Comparison of ENCODE assay signal across 29 cellular contexts in genomic region chr2:109117780-109118179, GRCh38. TPM values are rescaled to one million over a fixed set of nuclear protein-coding genes. Genes with fewer than 3 reads are reported as not detected.
"Had no signal": no experiment of that assay in that cellular context is flagged by ENCODE, and none has a peak within 500 bp of the region (broad histone marks: within the 10 kb centered on the region; RNA-seq: fewer than 3 reads in every experiment).

No MANE protein-coding gene starts in this region.

- H3K27me3 Mint-ChIP-seq: activated CD8-positive, alpha-beta T cell treated with anti-CD3 and anti-CD28 coated beads for 36 hours had no signal

- H3K36me3 ChIP-seq: adrenal gland had no signal

- H3K27ac ChIP-seq: adrenal gland, SK-N-MC, VCaP had no signal

- DNase-seq: activated CD4-positive, alpha-beta T cell treated with anti-CD3 and anti-CD28 coated beads, Interleukin-2, amount 50 U/mL, for 1 hour; activated CD4-positive, CD25-positive, alpha-beta regulatory T cell; activated CD8-positive, alpha-beta T cell treated with anti-CD3 and anti-CD28 coated beads for 36 hours; activated gamma-delta T cell; activated naive CD4-positive, alpha-beta T cell treated with anti-CD3 and anti-CD28 coated beads for 36 hours; activated naive CD8-positive, alpha-beta T cell treated with anti-CD3 and anti-CD28 coated beads, Interleukin-2, amount 10 ng/mL, durations not matched to agents 7 days and 5 days; activated T-cell treated with anti-CD3 and anti-CD28 coated beads for 4 hours; anterior cingulate cortex; caudate nucleus; Karpas-422; NCI-H1092; NCI-H1417; NCI-H1930; NCI-H2171; NCI-H2227 treated with DMSO at 0.1 percent for 48 hours; NCI-H446 treated with DMSO at 0.1 percent for 48 hours; NCI-H524 treated with DMSO at 0.1 percent for 48 hours; NCI-H82; SIG-M5; T-helper 2 cell; T1000 had no signal

- H3K9me3 Mint-ChIP-seq: activated T-helper 17 cell treated with anti-CD3 and anti-CD28 coated beads, Interleukin-2, amount 50 U/mL, for 72 hours; T-cell had no signal

- H3K27ac Mint-ChIP-seq: activated CD8-positive, alpha-beta T cell treated with anti-CD3 and anti-CD28 coated beads for 36 hours; activated naive CD4-positive, alpha-beta T cell treated with anti-CD3 and anti-CD28 coated beads for 36 hours; activated naive CD8-positive, alpha-beta T cell treated with anti-CD3 and anti-CD28 coated beads, Interleukin-2, amount 10 ng/mL, durations not matched to agents 7 days and 5 days; activated T-helper 17 cell treated with anti-CD3 and anti-CD28 coated beads, Interleukin-2, amount 50 U/mL, for 72 hours had no signal

- H3K4me3 ChIP-seq: adrenal gland, K562, SK-N-MC had no signal

- ATAC-seq: activated CD8-positive, alpha-beta T cell treated with anti-CD3 and anti-CD28 coated beads for 36 hours; activated T-helper 17 cell treated with anti-CD3 and anti-CD28 coated beads, Interleukin-2, amount 50 U/mL, for 72 hours; K562; T-cell had no signal

- H3K27me3 ChIP-seq: adrenal gland had no signal

- H3K4me3 Mint-ChIP-seq: activated CD8-positive, alpha-beta T cell treated with anti-CD3 and anti-CD28 coated beads for 36 hours; activated naive CD4-positive, alpha-beta T cell treated with anti-CD3 and anti-CD28 coated beads for 36 hours; activated naive CD8-positive, alpha-beta T cell treated with anti-CD3 and anti-CD28 coated beads, Interleukin-2, amount 10 ng/mL, durations not matched to agents 7 days and 5 days; activated T-helper 17 cell treated with anti-CD3 and anti-CD28 coated beads, Interleukin-2, amount 50 U/mL, for 72 hours had no signal

- FAIRE-seq: K562, TTC549 had no signal

- H3K9me3 ChIP-seq: adrenal gland had no signal

- H3K4me1 ChIP-seq: adrenal gland had no signal

- H3K4me1 Mint-ChIP-seq: activated naive CD8-positive, alpha-beta T cell treated with anti-CD3 and anti-CD28 coated beads, Interleukin-2, amount 10 ng/mL, durations not matched to agents 7 days and 5 days; activated T-helper 17 cell treated with anti-CD3 and anti-CD28 coated beads, Interleukin-2, amount 50 U/mL, for 72 hours had no signal

- H3K36me3 Mint-ChIP-seq: activated naive CD8-positive, alpha-beta T cell treated with anti-CD3 and anti-CD28 coated beads, Interleukin-2, amount 10 ng/mL, durations not matched to agents 7 days and 5 days; T-cell had no signal

RNA-seq across cellular contexts. Expression of gene SH3RF3, which starts 11.2 kb away (rescaled TPM):
- total RNA-seq: OCI-LY7 had no signal
- polyA plus RNA-seq: K562 had no signal
